ENCODE assay signal across 8 cellular contexts in the genomic region with DNA sequence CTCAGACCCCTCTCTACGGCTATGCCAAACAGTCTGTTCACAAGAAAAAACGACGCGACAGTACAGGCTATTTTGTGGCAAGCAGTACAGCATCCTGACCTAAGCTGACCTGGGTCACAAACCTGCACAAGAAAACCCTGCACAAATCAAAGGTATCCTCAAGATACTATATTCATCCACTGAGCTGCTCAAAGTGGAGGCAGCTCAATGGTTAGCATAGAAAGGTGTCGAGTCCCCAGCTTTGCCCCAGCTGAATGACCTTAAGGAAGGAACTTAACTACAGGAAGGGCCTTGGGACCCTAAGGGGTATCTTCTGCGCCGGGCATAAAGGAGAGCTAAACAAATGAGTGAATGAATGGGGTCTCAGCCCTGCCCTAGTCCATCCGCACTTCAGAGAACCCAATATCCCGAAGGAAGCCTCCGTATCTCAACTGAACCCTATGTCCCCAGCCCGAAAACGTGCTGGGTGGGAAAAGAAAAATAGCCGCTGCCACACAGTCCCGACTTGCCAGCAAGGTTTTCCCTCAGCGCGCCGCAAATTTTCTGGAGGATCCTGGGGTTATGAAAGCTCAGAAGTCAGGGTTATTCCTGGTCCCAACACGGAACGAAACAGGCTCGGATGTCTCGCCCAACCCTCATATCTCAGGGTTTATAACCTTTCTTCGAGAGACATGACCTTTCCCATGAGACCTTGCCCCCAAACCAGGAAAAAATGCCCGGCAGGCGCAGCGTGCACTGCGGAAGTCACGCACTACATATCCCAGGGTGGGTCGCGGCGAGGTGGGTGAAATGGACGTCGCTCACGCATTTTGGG. TPM values are rescaled to one million over a fixed set of nuclear protein-coding genes. Genes with fewer than 3 reads are reported as not detected.
DNase-seq lines count a peak whose midpoint lies in the region; ATAC-seq and TF ChIP-seq lines count a peak whose summit lies in the region.

TSS of gene FASTKD1 (minus strand) at position 706 of the 814 bp plus-strand sequence. CDS start 1,836 bp downstream, outside the sequence.

- H3K36me3 ChIP-seq in kidney epithelial cell (ENCODE audit: control insufficient read depth, insufficient read depth, low read length): no peaks in the 10 kb centered on the region

- H3K27me3 ChIP-seq in kidney epithelial cell (ENCODE audit: control insufficient read depth, insufficient read depth, low read length): no peaks in the 10 kb centered on the region

- H3K4me3 ChIP-seq in kidney epithelial cell (ENCODE audit: low read depth, low read length): peak within 1 kb of the TSS; percentile 78

- no peak for TF ChIP-seq CTCF in kidney epithelial cell (IDR thresholded peaks at IDR 0.05; ENCODE audit: insufficient read depth, low read length, poor library complexity, severe bottlenecking)

- DNase-seq in AG08396 (ENCODE audit: low spot score): peak; percentile 91
- peak; percentile 89 for DNase-seq in NCI-H460 (ENCODE audit: extremely low read depth, low read depth)
- DNase-seq in activated CD4-positive, CD25-positive, alpha-beta regulatory T cell treated with anti-CD3 and anti-CD28 coated beads, Interleukin-2, amount 50 U/mL, for 72 hours: peak; percentile 78
- DNase-seq in cerebellum (ENCODE audit: low spot score): peak; percentile 90
- peak; percentile 49 for DNase-seq in kidney epithelial cell (ENCODE audit: low read depth)
- DNase-seq in stimulated activated CD4-positive, alpha-beta T cell treated with anti-CD3 and anti-CD28 coated beads, Interleukin-15, amount 100 ng/mL, for 48 hours (ENCODE audit: low read depth in 2 of 2): peak; percentile 75 to 82

- peak; percentile 98 for ATAC-seq in GM19025 (IDR thresholded peaks at IDR 0.05; ENCODE audit: low read depth, unreplicated experiment)
- peak; percentile 98 for ATAC-seq in HG03342 (IDR thresholded peaks at IDR 0.05; ENCODE audit: unreplicated experiment)

RNA-seq across cellular contexts. Expression of gene FASTKD1, which starts in this region (rescaled TPM):
- total RNA-seq in NCI-H460 (2014; rRNA removed; shearing (Covaris generic)): 38.4 and 45.4 TPM in 2 replicates
- 74.1 and 94.3 TPM in 2 replicates for polyA plus RNA-seq in NCI-H460 (2014; cell fraction: nucleus; rRNA removed)
- total RNA-seq in cerebellum (51.0 TPM), kidney epithelial cell (13.3 and 15.5 TPM in 2 replicates)

Comparison
In these comparisons a context has a peak if more than half of its experiments do, and no peak if none do; other contexts are left out.
1. Peak in every context shown above with its lines: DNase-seq, ATAC-seq and H3K4me3 ChIP-seq.